ENCODE assay signal across 15 cellular contexts in genomic region chr11:106670069-106670468, GRCh38.
DNase-seq lines count a peak whose midpoint lies in the region; ATAC-seq and TF ChIP-seq lines count a peak whose summit lies in the region.
"Had no signal": no experiment of that assay in that cellular context is flagged by ENCODE, and none has a peak within 500 bp of the region (broad histone marks: within the 10 kb centered on the region; RNA-seq: fewer than 3 reads in every experiment).

No MANE protein-coding gene starts in this region.

- peak; percentile 60; the same call in 1 of the 2 replicates for ATAC-seq in PC-3

- no peak overlapping the region for H4K91ac ChIP-seq in H9 (ENCODE audit: insufficient read length, low read depth, low read length)

- H3K4me2 ChIP-seq in H9 (ENCODE audit: insufficient read depth, insufficient read length, low read length) (no peak overlapping the region), PC-3 (ENCODE audit: low read length) (no peak overlapping the region)

- no peak overlapping the region for H3K18ac ChIP-seq in H9 (ENCODE audit: insufficient read length, low read depth, low read length)

- no peaks in the 10 kb centered on the region for H3K9me2 ChIP-seq in PC-3 (replicated peaks; ENCODE audit: low read length)

- no peak overlapping the region for H2BK12ac ChIP-seq in H9 (ENCODE audit: insufficient read length, low read depth, low read length)

- intact Hi-C loops in PC-3 (cut with micrococcal nuclease) = no loop called here
- intact Hi-C loops in Calu3 (cut with micrococcal nuclease; ENCODE audit: unreplicated experiment) = no loop called here

- no peaks in the 10 kb centered on the region for H3K79me1 ChIP-seq in H9 (ENCODE audit: insufficient read depth, low read depth, low read length, poor library complexity, severe bottlenecking)

- no peak overlapping the region for H2AK5ac ChIP-seq in H9 (ENCODE audit: insufficient read length, low read length)

- no peaks in the 10 kb centered on the region for H3K9me3 ChIP-seq in H9 (ENCODE audit: control insufficient read depth, low read depth, low read length)
- no peaks in the 10 kb centered on the region for H3K9me3 ChIP-seq in PC-3 (ENCODE audit: low read length)
- H3K9me3 ChIP-seq: BE2C had no signal

- no peak overlapping the region for H2BK120ac ChIP-seq in H9 (ENCODE audit: low read depth, low read length, poor library complexity, severe bottlenecking)

- H4K20me1 ChIP-seq in H9 (ENCODE audit: control insufficient read depth, insufficient read depth, insufficient read length) = no peaks in the 10 kb centered on the region
- no peaks in the 10 kb centered on the region for H4K20me1 ChIP-seq in PC-3 (ENCODE audit: low read length)

- H3K79me2 ChIP-seq in H9 (ENCODE audit: insufficient read depth, low read length) (no peaks in the 10 kb centered on the region), PC-3 (ENCODE audit: low read length) (no peaks in the 10 kb centered on the region)

- H4K5ac ChIP-seq in H9 (ENCODE audit: insufficient read length, low read depth, low read length) = no peak overlapping the region

- no peaks in the 10 kb centered on the region for H3F3A ChIP-seq in PC-3 (ENCODE audit: low read length, unreplicated experiment)

- no peak overlapping the region for H3K4me3 ChIP-seq in PC-3 (ENCODE audit: low read length)
- H3K4me3 ChIP-seq in retinal pigment epithelial cell (ENCODE audit: low read length) = no peak overlapping the region

- H3K27me3 Mint-ChIP-seq in H9 (ENCODE audit: low read depth) = no peaks in the 10 kb centered on the region
- H3K27me3 Mint-ChIP-seq in Calu3 (ENCODE audit: unreplicated experiment) = no peaks in the 10 kb centered on the region
- H3K27me3 Mint-ChIP-seq: CD4-positive, alpha-beta memory T cell; IgD-negative memory B cell had no signal

- no TSS peak for BruUV-seq in PC-3 (replicated peaks; lab: Mats Ljungman, UMichigan)
- no TSS peak for BruUV-seq in Calu3 (replicated peaks; lab: Mats Ljungman, UMichigan)

- DNase-seq in H9 (no peak), PC-3 (peak; percentile 59), glomerular visceral epithelial cell (ENCODE audit: extremely low spot score) (peak; percentile 22), retinal pigment epithelial cell (ENCODE audit: low read depth) (peak; percentile 8), NCI-H1092 (lab: John Stamatoyannopoulos, UW) (no peak), Calu3 (no peak)
- no peak for DNase-seq in stimulated activated CD4-positive, alpha-beta T cell treated with anti-CD3 and anti-CD28 coated beads, Interleukin-4, amount 100 ng/mL, for 4 hours
- DNase-seq: BE2C; CD4-positive, alpha-beta memory T cell; MV-4-11; NCI-H146; NCI-H2081 treated with DMSO at 0.1 percent for 48 hours; NCI-H345; NCI-H526 treated with DMSO at 0.1 percent for 48 hours had no signal

- H3K27me3 ChIP-seq in H9 (ENCODE audit: insufficient read depth, low read length) (no peaks in the 10 kb centered on the region), PC-3 (ENCODE audit: low read length) (no peaks in the 10 kb centered on the region)
- H3K27me3 ChIP-seq: BE2C had no signal

- H3K27ac ChIP-seq in H9 (ENCODE audit: insufficient read length, low read depth, low read length) = peak overlapping the region; percentile 64
- peak overlapping the region; percentile 50 for H3K27ac ChIP-seq in PC-3 (ENCODE audit: low read length)

- no peak overlapping the region for H3K56ac ChIP-seq in H9 (ENCODE audit: insufficient read length, low read depth, low read length)

- POLR2A ChIA-PET in PC-3 (lab: Charles Lee; ENCODE audit: unreplicated experiment) = no interaction called here

- H3K23me2 ChIP-seq in H9 (ENCODE audit: insufficient read length, low read depth, low read length, poor library complexity, severe bottlenecking) = no peaks in the 10 kb centered on the region

- H3K4me1 Mint-ChIP-seq in H9 (peaks cover 11 to 12% of the 10 kb centered on the region in 2 experiments), Calu3 (ENCODE audit: low read depth, unreplicated experiment) (no peaks in the 10 kb centered on the region)
- H3K4me1 Mint-ChIP-seq: CD4-positive, alpha-beta memory T cell; IgD-negative memory B cell had no signal

- no peak for TF ChIP-seq CTCF in H9 (conservative IDR thresholded peaks at IDR 0.05)
- TF ChIP-seq CTCF in PC-3 (conservative IDR thresholded peaks at IDR 0.05; ENCODE audit: low read depth, low read length) = no peak
- no peak for TF ChIP-seq CTCF in retinal pigment epithelial cell (conservative IDR thresholded peaks at IDR 0.05; ENCODE audit: low read depth, low read length)
- no peak for TF ChIP-seq CTCF in Calu3 (IDR thresholded peaks at IDR 0.05; ENCODE audit: unreplicated experiment)

- CTCF ChIA-PET in PC-3 (lab: Charles Lee) (no interaction called here), Calu3 (lab: Charles Lee) (no interaction called here)

- no peak overlapping the region for H3T11ph ChIP-seq in H9 (ENCODE audit: low read length)

- WGBS in H9 (ENCODE audit: extremely low coverage, insufficient read length, low lambda C conversion rate) = no CpG with 5 or more reads among the region's 1 CpG

- no peak overlapping the region for H3K23ac ChIP-seq in H9 (ENCODE audit: insufficient read length, low read depth, low read length)

- no peak overlapping the region for H2BK20ac ChIP-seq in H9 (ENCODE audit: low read depth, low read length, poor library complexity, severe bottlenecking)

- H3K27ac Mint-ChIP-seq in H9 (no peak overlapping the region; a peak in 1 of 7 replicates), Calu3 (ENCODE audit: unreplicated experiment) (no peak overlapping the region)
- H3K27ac Mint-ChIP-seq: CD4-positive, alpha-beta memory T cell; IgD-negative memory B cell had no signal

- H3K4ac ChIP-seq in H9 (ENCODE audit: low read depth, low read length) = no peak overlapping the region

- H3K9ac ChIP-seq in H9 (ENCODE audit: extremely low read depth, insufficient read length, low read length) = no peak overlapping the region
- no peak overlapping the region for H3K9ac ChIP-seq in PC-3 (ENCODE audit: low read length)

- H3K14ac ChIP-seq in H9 (ENCODE audit: insufficient read depth, low read length) = no peak overlapping the region

- no peak overlapping the region for H4K8ac ChIP-seq in H9 (replicated peaks; ENCODE audit: insufficient read length, low read depth, low read length)

- H2BK15ac ChIP-seq in H9 (ENCODE audit: low read depth, low read length) = no peak overlapping the region

- no peak overlapping the region for H3K4me3 Mint-ChIP-seq in H9
- no peak overlapping the region for H3K4me3 Mint-ChIP-seq in Calu3 (ENCODE audit: low read depth, unreplicated experiment)
- H3K4me3 Mint-ChIP-seq: CD4-positive, alpha-beta memory T cell; IgD-negative memory B cell had no signal

- H3K36me3 Mint-ChIP-seq in H9 (ENCODE audit: insufficient read depth in 1 of 3, low read depth in 3 of 3) (no peaks in the 10 kb centered on the region), Calu3 (ENCODE audit: insufficient read depth, unreplicated experiment) (no peaks in the 10 kb centered on the region)
- H3K36me3 Mint-ChIP-seq: CD4-positive, alpha-beta memory T cell had no signal

- no peak overlapping the region for H2AFZ ChIP-seq in H9 (ENCODE audit: low read length)
- no peak overlapping the region for H2AFZ ChIP-seq in PC-3 (ENCODE audit: low read length)

- no peak overlapping the region for H2BK5ac ChIP-seq in H9 (ENCODE audit: insufficient read length, low read length)

- H3K36me3 ChIP-seq in PC-3 (ENCODE audit: low read depth, low read length) = no peaks in the 10 kb centered on the region
- H3K36me3 ChIP-seq: BE2C had no signal

- H3K4me1 ChIP-seq in H9 (ENCODE audit: insufficient read depth, low read length) (peaks cover 7% of the 10 kb centered on the region; the same call in 1 of the 2 replicates), PC-3 (ENCODE audit: insufficient read depth, low read length) (peaks cover 21% of the 10 kb centered on the region)
- H3K4me1 ChIP-seq: BE2C had no signal

- H3K9me3 Mint-ChIP-seq in H9 (no peaks in the 10 kb centered on the region), Calu3 (ENCODE audit: low read depth, unreplicated experiment) (no peaks in the 10 kb centered on the region)

Comparison
In these comparisons a context has a peak if more than half of its experiments do, and no peak if none do; other contexts are left out.
1. DNase-seq: peak in PC-3 (single experiment), glomerular visceral epithelial cell (single experiment) and retinal pigment epithelial cell (single experiment); none in H9 (single experiment), NCI-H1092 (single experiment), stimulated activated CD4-positive, alpha-beta T cell treated with anti-CD3 and anti-CD28 coated beads, Interleukin-4, amount 100 ng/mL, for 4 hours (0 of 2) and Calu3 (single experiment).